In the genomic region with DNA sequence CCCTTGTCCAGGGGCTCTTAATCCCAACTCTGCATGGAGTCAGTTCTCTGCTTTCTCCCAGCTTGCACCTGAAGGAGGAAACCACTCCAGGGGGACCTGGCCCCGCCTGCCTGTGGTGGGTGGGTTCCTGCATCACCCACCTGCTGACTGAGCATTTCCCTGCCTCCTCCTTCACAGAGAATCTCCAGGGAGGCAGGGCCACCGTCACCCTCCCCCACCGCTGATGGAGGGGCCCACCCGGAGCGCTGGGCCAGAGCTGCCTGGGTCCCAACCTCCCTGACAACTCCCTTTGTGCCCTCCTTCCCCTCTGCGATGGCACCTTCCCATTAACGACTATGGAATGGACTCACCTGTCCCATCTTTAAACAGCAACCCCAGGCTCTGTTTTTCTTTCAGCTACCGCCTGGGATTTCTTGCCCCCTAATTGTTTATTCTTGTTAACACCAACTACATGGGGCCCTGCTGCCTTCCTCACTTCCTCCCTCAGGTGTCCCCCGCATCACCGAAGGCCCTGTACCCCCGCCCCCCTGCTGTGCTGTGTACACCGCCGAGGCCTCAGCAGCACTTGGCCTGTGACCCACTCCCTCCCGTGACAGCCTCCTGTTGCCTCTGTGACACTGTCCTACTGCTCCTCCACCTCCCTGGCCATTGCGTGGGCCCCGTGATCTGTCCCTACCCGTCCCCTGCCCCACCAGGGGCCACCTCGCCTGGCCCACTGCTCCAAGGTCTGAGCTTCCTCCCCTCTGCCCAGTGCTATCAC, we compare ENCODE assay signal across 8 cellular contexts. TPM values are rescaled to one million over a fixed set of nuclear protein-coding genes. Genes with fewer than 3 reads are reported as not detected.
DNase-seq lines count a peak whose midpoint lies in the region; ATAC-seq lines count a peak whose summit lies in the region.

No MANE protein-coding gene starts in this region.

- H3K4me1 Mint-ChIP-seq in T-cell, result peaks cover 5 to 6% (median 5%) of the 10 kb centered on the region in 3 donors
- H3K4me1 Mint-ChIP-seq in stimulated activated effector memory CD8-positive, alpha-beta T cell treated with anti-CD3 and anti-CD28 coated beads, Interleukin-12 subunit alpha, Interleukin-12 subunit beta, amount 100 ng/mL, for 72 hours, result peaks cover 15% of the 10 kb centered on the region

- intact Hi-C loops in left ventricle myocardium superior (cut with micrococcal nuclease) (no loop called here), left colon (cut with DNase I, micrococcal nuclease) (no loop called here)

- CTCF ChIA-PET in T-cell (lab: Charles Lee), result interaction anchor here in 1 of 2 donors (0.8 to 1.0 kb wide), 2 partner anchors 8 to 21 kb away, joined by 3 read pairs; no protein-coding TSS in a partner anchor

- ATAC-seq in T-cell (replicated peaks in 1 of 4) (no peak), left ventricle myocardium superior (peak; percentile 2), left colon (no peak), GM19328 (IDR thresholded peaks at IDR 0.05; ENCODE audit: unreplicated experiment) (no peak)
- ATAC-seq in stimulated activated effector memory CD8-positive, alpha-beta T cell treated with anti-CD3 and anti-CD28 coated beads, Interleukin-12 subunit alpha, Interleukin-12 subunit beta, amount 100 ng/mL, for 72 hours, result no peak

- DNase-seq in NCI-H146 (lab: John Stamatoyannopoulos, UW) (peak; percentile 63), NCI-H146 treated with DMSO at 0.1 percent for 48 hours (lab: John Stamatoyannopoulos, UW; ENCODE audit: unreplicated experiment) (no peak), T-cell (no peak), left ventricle myocardium superior (no peak), SHP77 treated with DMSO at 0.1 percent for 48 hours (lab: John Stamatoyannopoulos, UW) (no peak), left colon (no peak)
- DNase-seq in stimulated activated effector memory CD8-positive, alpha-beta T cell treated with anti-CD3 and anti-CD28 coated beads, Interleukin-12 subunit alpha, Interleukin-12 subunit beta, amount 100 ng/mL, for 72 hours (ENCODE audit: low spot score in 2 of 2), result no peak

- H3K27ac Mint-ChIP-seq in T-cell, result peak overlapping the region; percentile 29 to 58
- H3K27ac Mint-ChIP-seq in stimulated activated effector memory CD8-positive, alpha-beta T cell treated with anti-CD3 and anti-CD28 coated beads, Interleukin-12 subunit alpha, Interleukin-12 subunit beta, amount 100 ng/mL, for 72 hours, result peak overlapping the region; percentile 96

- no peaks in the 10 kb centered on the region for H3K27me3 Mint-ChIP-seq in T-cell

- H3K4me3 Mint-ChIP-seq in T-cell, result peak overlapping the region; percentile 76 to 82 (median 78)
- peak overlapping the region; percentile 87 for H3K4me3 Mint-ChIP-seq in stimulated activated effector memory CD8-positive, alpha-beta T cell treated with anti-CD3 and anti-CD28 coated beads, Interleukin-12 subunit alpha, Interleukin-12 subunit beta, amount 100 ng/mL, for 72 hours

- H3K36me3 Mint-ChIP-seq in T-cell, result peaks cover 3% of the 10 kb centered on the region
- H3K36me3 Mint-ChIP-seq in stimulated activated effector memory CD8-positive, alpha-beta T cell treated with anti-CD3 and anti-CD28 coated beads, Interleukin-12 subunit alpha, Interleukin-12 subunit beta, amount 100 ng/mL, for 72 hours, result peaks cover 52% of the 10 kb centered on the region

- POLR2A ChIA-PET in T-cell (lab: Charles Lee), result no interaction called here

- no peaks in the 10 kb centered on the region for H3K9me3 Mint-ChIP-seq in T-cell
- no peaks in the 10 kb centered on the region for H3K9me3 Mint-ChIP-seq in stimulated activated effector memory CD8-positive, alpha-beta T cell treated with anti-CD3 and anti-CD28 coated beads, Interleukin-12 subunit alpha, Interleukin-12 subunit beta, amount 100 ng/mL, for 72 hours

RNA-seq across cellular contexts. Expression of gene TEDC2, which starts 0.8 kb away (rescaled TPM):
- total RNA-seq in T-cell, result 1 to 10 TPM in 2 of 5 donors, under 1 TPM in 3; 0.85 to 1.8 (median 0.93) TPM
- total RNA-seq in left ventricle myocardium superior, result 0.67 TPM
- total RNA-seq in left colon, result 1 to 10 TPM; 1.3 to 5.6 TPM

RNA-seq across cellular contexts. Expression of gene NTN3, which starts 12.0 kb away (rescaled TPM):
- total RNA-seq in T-cell (not detected), left ventricle myocardium superior (0.52 TPM), left colon (not detected)

RNA-seq across cellular contexts. Expression of gene TBC1D24, which starts 15.9 kb away (rescaled TPM):
- total RNA-seq in T-cell (10 to 100 TPM in 3 of 5 donors, 1 to 10 TPM in 2; 8.3 to 22.2 (median 10.7) TPM), left ventricle myocardium superior (15.4 TPM), left colon (10 to 100 TPM in 1 of 2 donors, 1 to 10 TPM in 1; 8.9 to 11.1 TPM)

RNA-seq across cellular contexts. Expression of gene CCNF, which starts 29.8 kb away (rescaled TPM):
- total RNA-seq in T-cell, result 1 to 10 TPM; 3.5 to 5.1 (median 4.0) TPM
- 1.1 TPM for total RNA-seq in left ventricle myocardium superior
- 1 to 10 TPM; 3.0 to 7.3 TPM for total RNA-seq in left colon

RNA-seq across cellular contexts. Expression of gene ATP6V0C, which starts 54.7 kb away (rescaled TPM):
- total RNA-seq in T-cell, result 100 to 1,000 TPM; 122 to 161 (median 128) TPM
- total RNA-seq in left ventricle myocardium superior, result 150 TPM
- 100 to 1,000 TPM; 218 to 230 TPM for total RNA-seq in left colon
